In the genomic region with DNA sequence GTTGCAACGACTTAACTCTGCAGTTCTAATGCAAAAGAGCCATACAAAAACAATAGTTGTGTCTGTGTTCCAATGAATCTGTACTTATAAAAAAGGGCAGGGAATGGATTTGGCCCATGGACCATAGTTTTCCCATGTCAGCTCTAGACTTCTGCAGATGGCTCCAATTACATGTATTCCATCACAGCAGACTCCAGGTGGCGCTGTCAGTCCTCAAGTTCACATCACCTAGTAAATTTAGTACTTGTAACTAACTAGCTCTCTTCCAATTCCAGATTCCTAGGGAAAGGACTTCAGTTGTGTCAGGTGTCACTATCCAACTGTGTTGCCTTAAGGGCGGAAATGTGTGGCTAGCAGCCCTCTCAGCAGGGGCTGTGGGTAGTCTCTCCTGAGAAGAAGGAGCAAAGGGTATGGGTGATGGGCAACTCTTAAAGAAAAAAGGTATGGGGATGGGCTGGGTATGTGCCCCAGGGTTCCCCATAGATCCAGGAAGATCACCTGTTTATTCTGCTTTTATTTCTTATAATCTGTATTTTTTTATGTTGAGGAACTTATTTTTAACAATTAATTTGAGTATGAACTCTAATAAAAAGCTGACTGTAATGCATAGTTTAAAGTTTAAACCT, we compare ENCODE assay signal across 8 cellular contexts. TPM values are rescaled to one million over a fixed set of nuclear protein-coding genes. Genes with fewer than 3 reads are reported as not detected.
A peak's percentile ranks its signal among the peaks of the same experiment; 100 is the strongest.
DNase-seq lines count a peak whose midpoint lies in the region; ATAC-seq and TF ChIP-seq lines count a peak whose summit lies in the region.

No MANE protein-coding gene starts in this region.

- ATAC-seq in natural killer cell treated with Interleukin-12 subunit alpha and Interleukin-12 subunit beta and Interleukin-15 and Interleukin-18, amount 100 ng/mL, for 72 hours: no peak
- no peak for ATAC-seq in stimulated activated naive B cell treated with anti-CD40 and anti-IgM and Interleukin-4, amounts not matched to agents 10 μg/mL and 1 μg/mL and 100 μg/mL, for 72 hours (replicated peaks)
- no peak for ATAC-seq in HG02970 (IDR thresholded peaks at IDR 0.05; ENCODE audit: low FRiP score, unreplicated experiment)

- no peaks in the 10 kb centered on the region for H3K27me3 ChIP-seq in NT2/D1 (ENCODE audit: insufficient read depth, insufficient read length)

- no peaks in the 10 kb centered on the region for H3K4me1 Mint-ChIP-seq in natural killer cell treated with Interleukin-12 subunit alpha and Interleukin-12 subunit beta and Interleukin-15 and Interleukin-18, amount 100 ng/mL, for 72 hours (ENCODE audit: low read depth in 2 of 2)
- H3K4me1 Mint-ChIP-seq in stimulated activated naive B cell treated with anti-CD40 and anti-IgM and Interleukin-4, amounts not matched to agents 10 μg/mL and 1 μg/mL and 100 μg/mL, for 72 hours: peaks cover 0 to 2% of the 10 kb centered on the region in 2 donors

- no peaks in the 10 kb centered on the region for H3K9me3 ChIP-seq in NT2/D1 (ENCODE audit: insufficient read depth, low read length)

- peak; percentile 89 for TF ChIP-seq CTCF in epithelial cell of proximal tubule (conservative IDR thresholded peaks at IDR 0.05; ENCODE audit: low read depth, low read length)

- no peaks in the 10 kb centered on the region for H3K9me3 Mint-ChIP-seq in natural killer cell treated with Interleukin-12 subunit alpha and Interleukin-12 subunit beta and Interleukin-15 and Interleukin-18, amount 100 ng/mL, for 72 hours
- no peaks in the 10 kb centered on the region for H3K9me3 Mint-ChIP-seq in stimulated activated naive B cell treated with anti-CD40 and anti-IgM and Interleukin-4, amounts not matched to agents 10 μg/mL and 1 μg/mL and 100 μg/mL, for 72 hours

- no peak overlapping the region for H3K9ac ChIP-seq in NT2/D1 (ENCODE audit: insufficient read length, low read depth)

- peaks cover 8% of the 10 kb centered on the region for H3K36me3 Mint-ChIP-seq in natural killer cell treated with Interleukin-12 subunit alpha and Interleukin-12 subunit beta and Interleukin-15 and Interleukin-18, amount 100 ng/mL, for 72 hours
- H3K36me3 Mint-ChIP-seq in stimulated activated naive B cell treated with anti-CD40 and anti-IgM and Interleukin-4, amounts not matched to agents 10 μg/mL and 1 μg/mL and 100 μg/mL, for 72 hours: peaks cover 15 to 27% of the 10 kb centered on the region in 2 donors

- DNase-seq in Ammon's horn (ENCODE audit: low spot score) (peak; percentile 82), HCEC 1CT (peak; percentile 55), NT2/D1 (ENCODE audit: low read depth, low spot score) (peak; percentile 77), epithelial cell of proximal tubule (ENCODE audit: low read depth) (peak; percentile 12)
- peak; percentile 29 for DNase-seq in activated CD8-positive, alpha-beta memory T cell treated with anti-CD3 and anti-CD28 coated beads, Interleukin-2, amount 50 U/mL, for 24 hours (ENCODE audit: extremely low read depth)
- DNase-seq in natural killer cell treated with Interleukin-12 subunit alpha and Interleukin-12 subunit beta and Interleukin-15 and Interleukin-18, amount 100 ng/mL, for 72 hours (ENCODE audit: low spot score): peak; percentile 77
- peak; percentile 8 for DNase-seq in stimulated activated naive B cell treated with anti-CD40 and anti-IgM and Interleukin-4, amounts not matched to agents 10 μg/mL and 1 μg/mL and 100 μg/mL, for 72 hours

- no peak overlapping the region for H3K4me3 Mint-ChIP-seq in natural killer cell treated with Interleukin-12 subunit alpha and Interleukin-12 subunit beta and Interleukin-15 and Interleukin-18, amount 100 ng/mL, for 72 hours
- no peak overlapping the region for H3K4me3 Mint-ChIP-seq in stimulated activated naive B cell treated with anti-CD40 and anti-IgM and Interleukin-4, amounts not matched to agents 10 μg/mL and 1 μg/mL and 100 μg/mL, for 72 hours

- no peaks in the 10 kb centered on the region for H3K4me1 ChIP-seq in NT2/D1 (ENCODE audit: insufficient read depth, insufficient read length)

- H3K27ac Mint-ChIP-seq in natural killer cell treated with Interleukin-12 subunit alpha and Interleukin-12 subunit beta and Interleukin-15 and Interleukin-18, amount 100 ng/mL, for 72 hours: no peak overlapping the region
- H3K27ac Mint-ChIP-seq in stimulated activated naive B cell treated with anti-CD40 and anti-IgM and Interleukin-4, amounts not matched to agents 10 μg/mL and 1 μg/mL and 100 μg/mL, for 72 hours: no peak overlapping the region

- no peak overlapping the region for H3K4me3 ChIP-seq in NT2/D1 (ENCODE audit: insufficient read length, low read depth)
- H3K4me3 ChIP-seq in epithelial cell of proximal tubule (ENCODE audit: low read depth, low read length): no peak overlapping the region

- H3K27me3 Mint-ChIP-seq in natural killer cell treated with Interleukin-12 subunit alpha and Interleukin-12 subunit beta and Interleukin-15 and Interleukin-18, amount 100 ng/mL, for 72 hours: no peaks in the 10 kb centered on the region
- H3K27me3 Mint-ChIP-seq in stimulated activated naive B cell treated with anti-CD40 and anti-IgM and Interleukin-4, amounts not matched to agents 10 μg/mL and 1 μg/mL and 100 μg/mL, for 72 hours: no peaks in the 10 kb centered on the region

- peaks cover 10% of the 10 kb centered on the region for H3K36me3 ChIP-seq in NT2/D1 (ENCODE audit: insufficient read depth, insufficient read length, low read length)

RNA-seq across cellular contexts. Expression of gene BBS4, which starts 36.2 kb away (rescaled TPM):
- 11.6 and 16.9 TPM in 2 replicates for total RNA-seq in epithelial cell of proximal tubule
- total RNA-seq in natural killer cell treated with Interleukin-12 subunit alpha and Interleukin-12 subunit beta and Interleukin-15 and Interleukin-18, amount 100 ng/mL, for 72 hours: 10 to 100 TPM; 14.4 to 17.0 TPM

RNA-seq across cellular contexts. Expression of gene HIGD2B, which starts 36.2 kb away (rescaled TPM):
- not detected in 2 replicates for total RNA-seq in epithelial cell of proximal tubule
- under 1 TPM; 0.26 to 0.39 TPM for total RNA-seq in natural killer cell treated with Interleukin-12 subunit alpha and Interleukin-12 subunit beta and Interleukin-15 and Interleukin-18, amount 100 ng/mL, for 72 hours

Comparison
In these comparisons a context has a peak if more than half of its experiments do, and no peak if none do; other contexts are left out.
1. DNase-seq: peak in every context shown above with its lines; median percentile 82 in Ammon's horn; 77 in NT2/D1; 77 in natural killer cell treated with Interleukin-12 subunit alpha and Interleukin-12 subunit beta and Interleukin-15 and Interleukin-18, amount 100 ng/mL, for 72 hours; 55 in HCEC 1CT; 29 in activated CD8-positive, alpha-beta memory T cell treated with anti-CD3 and anti-CD28 coated beads, Interleukin-2, amount 50 U/mL, for 24 hours; 12 in epithelial cell of proximal tubule; 8 in stimulated activated naive B cell treated with anti-CD40 and anti-IgM and Interleukin-4, amounts not matched to agents 10 μg/mL and 1 μg/mL and 100 μg/mL, for 72 hours.